Comparison of ENCODE assay signal across 14 cellular contexts in genomic region chr19:35212241-35212640, GRCh38. TPM values are rescaled to one million over a fixed set of nuclear protein-coding genes. Genes with fewer than 3 reads are reported as not detected.
DNase-seq lines count a peak whose midpoint lies in the region; ATAC-seq and TF ChIP-seq lines count a peak whose summit lies in the region.
"Had no signal": no experiment of that assay in that cellular context is flagged by ENCODE, and none has a peak within 500 bp of the region (broad histone marks: within the 10 kb centered on the region; RNA-seq: fewer than 3 reads in every experiment).

No MANE protein-coding gene starts in this region.

- 72% methylated on average over 7 of the region's 7 CpGs for WGBS in mammary epithelial cell (ENCODE audit: low coverage, missing lambda C conversion rate)
- 63 to 70% methylated on average over 2 to 7 of the region's 7 CpGs for WGBS in transverse colon (ENCODE audit: low coverage in 1 of 2), 2 donors

- intact Hi-C loops in MCF 10A (cut with micrococcal nuclease) (no loop called here), mammary epithelial cell (cut with micrococcal nuclease) (loop anchor here (5.0 kb wide), 1 partner anchor 50 kb away; no protein-coding TSS in a partner anchor), transverse colon (cut with DNase I; ENCODE audit: low total_unique reads) (no loop called here)

- H3K27me3 Mint-ChIP-seq in MCF 10A (ENCODE audit: insufficient read depth, unreplicated experiment): no peaks in the 10 kb centered on the region
- no peaks in the 10 kb centered on the region for H3K27me3 Mint-ChIP-seq in activated CD8-positive, alpha-beta memory T cell treated with anti-CD3 and anti-CD28 coated beads, Interleukin-2, amount 10 ng/mL, durations not matched to agents 7 days and 5 days

- H3K4me3 Mint-ChIP-seq in MCF 10A (ENCODE audit: unreplicated experiment): no peak overlapping the region
- peak overlapping the region; percentile 35 for H3K4me3 Mint-ChIP-seq in activated CD8-positive, alpha-beta memory T cell treated with anti-CD3 and anti-CD28 coated beads, Interleukin-2, amount 10 ng/mL, durations not matched to agents 7 days and 5 days

- no peak overlapping the region for H3K4me2 ChIP-seq in mammary epithelial cell (ENCODE audit: insufficient read depth, low read depth, low read length)

- no peaks in the 10 kb centered on the region for H3K79me2 ChIP-seq in mammary epithelial cell (ENCODE audit: insufficient read depth, low read length)

- TF ChIP-seq POLR2A in transverse colon (IDR thresholded peaks at IDR 0.05): no peak

- no peak overlapping the region for H2AFZ ChIP-seq in mammary epithelial cell (ENCODE audit: low read depth, low read length)
- H2AFZ ChIP-seq: GM23248 had no signal

- H3K9me3 ChIP-seq in mammary epithelial cell (replicated peaks; ENCODE audit: insufficient read depth, low read length) (no peaks in the 10 kb centered on the region), transverse colon (no peaks in the 10 kb centered on the region)
- H3K9me3 ChIP-seq: BE2C, SJSA1 had no signal

- CTCF ChIA-PET in MCF 10A (lab: Yijun Ruan, JAX) (no interaction called here), mammary epithelial cell (lab: Charles Lee; ENCODE audit: low non-redundant PET) (no interaction called here)
- CTCF ChIA-PET in activated CD8-positive, alpha-beta memory T cell treated with anti-CD3 and anti-CD28 coated beads, Interleukin-2, amount 10 ng/mL, durations not matched to agents 7 days and 5 days (lab: Charles Lee): interaction anchor here (0.8 to 1.6 kb wide), 7 partner anchors 9 to 76 kb away, joined by 3 to 11 read pairs (median 4); partner anchors contain the start of gene FXYD5

- H3K36me3 Mint-ChIP-seq in MCF 10A (ENCODE audit: insufficient read depth, unreplicated experiment): no peaks in the 10 kb centered on the region
- peaks cover 13% of the 10 kb centered on the region for H3K36me3 Mint-ChIP-seq in activated CD8-positive, alpha-beta memory T cell treated with anti-CD3 and anti-CD28 coated beads, Interleukin-2, amount 10 ng/mL, durations not matched to agents 7 days and 5 days

- dilution Hi-C loops in mammary epithelial cell (cut with HindIII; ENCODE audit: low sequenced_read_pairs): no loop called here

- no peak for ATAC-seq in activated CD8-positive, alpha-beta memory T cell treated with anti-CD3 and anti-CD28 coated beads, Interleukin-2, amount 10 ng/mL, durations not matched to agents 7 days and 5 days
- ATAC-seq in HG03521 (IDR thresholded peaks at IDR 0.05; ENCODE audit: unreplicated experiment): no peak

- no peaks in the 10 kb centered on the region for H3K9me3 Mint-ChIP-seq in MCF 10A (ENCODE audit: unreplicated experiment)
- no peaks in the 10 kb centered on the region for H3K9me3 Mint-ChIP-seq in activated CD8-positive, alpha-beta memory T cell treated with anti-CD3 and anti-CD28 coated beads, Interleukin-2, amount 10 ng/mL, durations not matched to agents 7 days and 5 days (ENCODE audit: low read depth)

- H4K20me1 ChIP-seq in mammary epithelial cell (ENCODE audit: insufficient read depth, low read length): no peaks in the 10 kb centered on the region

- BruUV-seq in MCF 10A (replicated peaks; lab: Mats Ljungman, UMichigan) (no TSS peak), mammary epithelial cell (replicated peaks; lab: Mats Ljungman, UMichigan) (no TSS peak)

- H3K4me1 ChIP-seq in mammary epithelial cell (ENCODE audit: insufficient read depth, low read length): peaks cover 11% of the 10 kb centered on the region
- H3K4me1 ChIP-seq in transverse colon: peaks cover 8 to 34% (median 12%) of the 10 kb centered on the region in 4 donors
- H3K4me1 ChIP-seq: SJSA1 had no signal

- no peak for TF ChIP-seq EP300 in transverse colon (IDR thresholded peaks at IDR 0.05; ENCODE audit: low read depth)

- no peaks in the 10 kb centered on the region for H3K4me1 Mint-ChIP-seq in MCF 10A (ENCODE audit: insufficient read depth, unreplicated experiment)
- peaks cover 79% of the 10 kb centered on the region for H3K4me1 Mint-ChIP-seq in activated CD8-positive, alpha-beta memory T cell treated with anti-CD3 and anti-CD28 coated beads, Interleukin-2, amount 10 ng/mL, durations not matched to agents 7 days and 5 days

- H3K36me3 ChIP-seq in mammary epithelial cell (ENCODE audit: insufficient read depth, low read length): no peaks in the 10 kb centered on the region
- H3K36me3 ChIP-seq in transverse colon: no peaks in the 10 kb centered on the region
- H3K36me3 ChIP-seq: BE2C, cardiac muscle cell, SJSA1 had no signal

- H3K27ac ChIP-seq in mammary epithelial cell (ENCODE audit: insufficient read depth, low read depth, low read length): no peak overlapping the region
- peak overlapping the region; percentile 35 for H3K27ac ChIP-seq in layer of hippocampus (ENCODE audit: low read depth, low read length)
- peak overlapping the region; percentile 71 to 81 (median 75) for H3K27ac ChIP-seq in transverse colon
- H3K27ac ChIP-seq: cardiac muscle cell, GM23248, SJSA1 had no signal

- no peak for TF ChIP-seq CTCF in MCF 10A (IDR thresholded peaks at IDR 0.05; ENCODE audit: unreplicated experiment)
- TF ChIP-seq CTCF in mammary epithelial cell (conservative IDR thresholded peaks at IDR 0.05 in 1 of 2, IDR thresholded peaks at IDR 0.05 in 1 of 2; ENCODE audit: extremely low read depth in 1 of 2, insufficient read depth in 1 of 2, low read depth in 1 of 2, low read length in 2 of 2): no peak
- no peak for TF ChIP-seq CTCF in transverse colon (IDR thresholded peaks at IDR 0.05)

- H3K27me3 ChIP-seq in mammary epithelial cell (ENCODE audit: insufficient read depth, low read length): no peaks in the 10 kb centered on the region
- H3K27me3 ChIP-seq in layer of hippocampus (ENCODE audit: control insufficient read depth, insufficient read depth, low read length): no peaks in the 10 kb centered on the region
- H3K27me3 ChIP-seq in transverse colon: no peaks in the 10 kb centered on the region
- H3K27me3 ChIP-seq: BE2C, cardiac muscle cell had no signal

- no peak overlapping the region for H3K4me3 ChIP-seq in mammary epithelial cell (replicated peaks in 1 of 3; ENCODE audit: insufficient read depth in 1 of 3, low read depth in 2 of 3, low read length in 3 of 3)
- no peak overlapping the region for H3K4me3 ChIP-seq in transverse colon
- H3K4me3 ChIP-seq: cardiac muscle cell, GM23248, SJSA1 had no signal

- POLR2A ChIA-PET in MCF 10A (lab: Yijun Ruan, JAX): no interaction called here

- H3K27ac Mint-ChIP-seq in MCF 10A (ENCODE audit: low read depth, unreplicated experiment): peak overlapping the region; percentile 20
- H3K27ac Mint-ChIP-seq in activated CD8-positive, alpha-beta memory T cell treated with anti-CD3 and anti-CD28 coated beads, Interleukin-2, amount 10 ng/mL, durations not matched to agents 7 days and 5 days: peak overlapping the region; percentile 98

- DNase-seq in MCF 10A (ENCODE audit: unreplicated experiment) (no peak), mammary epithelial cell (no peak), transverse colon (no peak), NOMO-1 treated with DMSO at 0.1 percent for 48 hours (lab: John Stamatoyannopoulos, UW; ENCODE audit: unreplicated experiment) (no peak), AG20443 (ENCODE audit: low spot score) (no peak)
- no peak for DNase-seq in activated CD8-positive, alpha-beta memory T cell treated with anti-CD3 and anti-CD28 coated beads, Interleukin-2, amount 10 ng/mL, durations not matched to agents 7 days and 5 days
- DNase-seq: BE2C, GM23248 had no signal

- in situ Hi-C loops in mammary epithelial cell (cut with MboI; ENCODE audit: low sequenced_read_pairs in 2 of 2) (no loop called here), transverse colon (cut with MboI; ENCODE audit: low pct_ligation_motif_present in 1 of 4, low pct_unique_long_range_greater_than_20kb in 1 of 4, low sequenced_read_pairs in 3 of 4) (no loop called here)

- no peak overlapping the region for H3K9ac ChIP-seq in mammary epithelial cell (ENCODE audit: insufficient read depth, low read length)
- H3K9ac ChIP-seq: GM23248 had no signal

RNA-seq across cellular contexts. Expression of gene FAM187B, which starts 16.3 kb away (rescaled TPM):
- not detected in 2 replicates for total RNA-seq in MCF 10A (2022)
- total RNA-seq in mammary epithelial cell: not detected
- polyA plus RNA-seq in mammary epithelial cell: not detected
- not detected for polyA minus RNA-seq in mammary epithelial cell
- total RNA-seq in activated CD8-positive, alpha-beta memory T cell treated with anti-CD3 and anti-CD28 coated beads, Interleukin-2, amount 10 ng/mL, durations not matched to agents 7 days and 5 days: not detected
- not detected for total RNA-seq in transverse colon
- total RNA-seq: cardiac muscle cell, GM23248, NCI-H460, pulmonary artery endothelial cell, SJSA1 had no signal
- polyA plus RNA-seq: cardiac muscle cell, GM23248 had no signal

RNA-seq across cellular contexts. Expression of gene LSR, which starts 36.6 kb away (rescaled TPM):
- 60.6 and 64.1 TPM in 2 replicates for total RNA-seq in MCF 10A (2022)
- total RNA-seq in mammary epithelial cell: 100 to 1,000 TPM in 1 of 2 donors, 10 to 100 TPM in 1; 91.5 to 166 TPM
- 133 TPM for polyA plus RNA-seq in mammary epithelial cell
- polyA minus RNA-seq in mammary epithelial cell: 97.9 TPM
- 10 to 100 TPM in 1 of 2 experiments, 1 to 10 TPM in 1; 7.2 to 10.0 TPM for total RNA-seq in activated CD8-positive, alpha-beta memory T cell treated with anti-CD3 and anti-CD28 coated beads, Interleukin-2, amount 10 ng/mL, durations not matched to agents 7 days and 5 days
- total RNA-seq in transverse colon: 100 to 1,000 TPM; 124 to 484 (median 330) TPM
- total RNA-seq: GM23248 had no signal

RNA-seq across cellular contexts. Expression of gene USF2, which starts 56.5 kb away (rescaled TPM):
- total RNA-seq in MCF 10A (2022) (81.6 and 95.7 TPM in 2 replicates), mammary epithelial cell (10 to 100 TPM; 65.7 to 82.1 TPM), transverse colon (100 to 1,000 TPM in 3 of 4 donors, 10 to 100 TPM in 1; 95.9 to 207 (median 140) TPM)
- polyA plus RNA-seq in mammary epithelial cell: 73.9 TPM
- polyA minus RNA-seq in mammary epithelial cell: 54.0 TPM
- 100 to 1,000 TPM; 138 to 154 TPM for total RNA-seq in activated CD8-positive, alpha-beta memory T cell treated with anti-CD3 and anti-CD28 coated beads, Interleukin-2, amount 10 ng/mL, durations not matched to agents 7 days and 5 days

RNA-seq across cellular contexts. Expression of gene FXYD5, which starts 57.7 kb away (rescaled TPM):
- total RNA-seq in MCF 10A (2022) (150 and 159 TPM in 2 replicates), mammary epithelial cell (100 to 1,000 TPM in 1 of 2 donors, 10 to 100 TPM in 1; 23.5 to 349 TPM), transverse colon (10 to 100 TPM in 2 of 4 donors, 1 to 10 TPM in 2; 2.0 to 57.2 (median 15.1) TPM)
- 390 TPM for polyA plus RNA-seq in mammary epithelial cell
- polyA minus RNA-seq in mammary epithelial cell: 448 TPM
- total RNA-seq in activated CD8-positive, alpha-beta memory T cell treated with anti-CD3 and anti-CD28 coated beads, Interleukin-2, amount 10 ng/mL, durations not matched to agents 7 days and 5 days: 100 to 1,000 TPM; 262 to 354 TPM
